14 cellular contexts compared by ENCODE assay signal in genomic region chr11:122578168-122578825, GRCh38.
DNase-seq lines count a peak whose midpoint lies in the region; ATAC-seq, FAIRE-seq and TF ChIP-seq lines count a peak whose summit lies in the region.
"Had no signal": no experiment of that assay in that cellular context is flagged by ENCODE, and none has a peak within 500 bp of the region (broad histone marks: within the 10 kb centered on the region; RNA-seq: fewer than 3 reads in every experiment).

No MANE protein-coding gene starts in this region.

- H2AFZ ChIP-seq in HepG2 (ENCODE audit: low read length), result no peak overlapping the region
- H2AFZ ChIP-seq in MM.1S (ENCODE audit: low read length), result no peak overlapping the region

- H3K9me3 ChIP-seq in HepG2 (ENCODE audit: low read length) (no peaks in the 10 kb centered on the region), right lobe of liver (no peaks in the 10 kb centered on the region), MM.1S (replicated peaks; ENCODE audit: insufficient read depth, low read length) (no peaks in the 10 kb centered on the region)

- CTCF ChIA-PET in HepG2 (lab: Yijun Ruan, JAX; ENCODE audit: low intra/inter-chr PET ratio, low total read pairs), result no interaction called here

- in situ Hi-C loops in HepG2 (cut with HindIII; ENCODE audit: extremely low pct_ligation_motif_present, low pct_unique_long_range_greater_than_20kb), result no loop called here

- WGBS in HepG2 (ENCODE audit: low lambda C conversion rate), result 16% methylated on average over 3 of the region's 3 CpGs
- WGBS in right lobe of liver (ENCODE audit: insufficient coverage, low coverage, low lambda C conversion rate, missing lambda C conversion rate), result 81% methylated on average over 3 of the region's 3 CpGs

- H3K4me1 ChIP-seq in HepG2 (ENCODE audit: insufficient read depth, low read length) (peaks cover 8% of the 10 kb centered on the region; the same call in 1 of the 2 replicates), right lobe of liver (peaks cover 0 to 2% (median 0%) of the 10 kb centered on the region in 4 donors), MM.1S (ENCODE audit: low read length) (0 out of 2 replicates have a peak, but pooled peaks cover 4% of the 10 kb centered on the region)

- H4K20me1 ChIP-seq in HepG2 (ENCODE audit: insufficient read depth, low read length) (no peaks in the 10 kb centered on the region), MM.1S (ENCODE audit: insufficient read depth, low read length) (no peaks in the 10 kb centered on the region)
- H4K20me1 ChIP-seq: BLaER1 had no signal

- no peaks in the 10 kb centered on the region for H3K9me2 ChIP-seq in MM.1S (replicated peaks; ENCODE audit: insufficient read depth, low read length)

- H3K27me3 ChIP-seq in HepG2 (ENCODE audit: control insufficient read depth in 1 of 2, insufficient read depth in 2 of 2, low read length in 2 of 2) (no peaks in the 10 kb centered on the region), right lobe of liver (no peaks in the 10 kb centered on the region), MM.1S (replicated peaks; ENCODE audit: insufficient read depth, low read length) (no peaks in the 10 kb centered on the region), bronchial epithelial cell (ENCODE audit: control insufficient read depth, insufficient read depth, low read length) (no peaks in the 10 kb centered on the region)
- H3K27me3 ChIP-seq: BLaER1 had no signal

- no peak for TF ChIP-seq RAD21 in HepG2 (CRISPR knock-in tag; IDR thresholded peaks at IDR 0.05)

- H3K36me3 ChIP-seq in HepG2 (replicated peaks in 1 of 2; ENCODE audit: control insufficient read depth in 1 of 2, insufficient read depth in 2 of 2, low read length in 2 of 2) (no peaks in the 10 kb centered on the region), right lobe of liver (no peaks in the 10 kb centered on the region), MM.1S (replicated peaks; ENCODE audit: insufficient read depth, low read length) (no peaks in the 10 kb centered on the region), bronchial epithelial cell (ENCODE audit: control insufficient read depth, insufficient read depth, low read length) (no peaks in the 10 kb centered on the region)
- H3K36me3 ChIP-seq: BLaER1 had no signal

- H3K4me2 ChIP-seq in HepG2 (ENCODE audit: low read depth, low read length), result no peak overlapping the region
- no peak overlapping the region for H3K4me2 ChIP-seq in MM.1S (ENCODE audit: low read depth, low read length)
- H3K4me2 ChIP-seq: BLaER1 had no signal

- no peak overlapping the region for H3K27ac ChIP-seq in HepG2 (ENCODE audit: extremely low read length, insufficient read depth, low read length)
- no peak overlapping the region for H3K27ac ChIP-seq in right lobe of liver
- no peak overlapping the region for H3K27ac ChIP-seq in MM.1S (ENCODE audit: low read length)
- H3K27ac ChIP-seq: BLaER1 had no signal

- DNase-seq in HepG2 (ENCODE audit: low spot score) (peak; percentile 6), right lobe of liver (no peak), MM.1S (no peak), bronchial epithelial cell (ENCODE audit: low read depth) (peak; percentile 18), NCI-H226 (no peak), H4 (ENCODE audit: low spot score) (no peak)
- DNase-seq: activated gamma-delta T cell treated with Interleukin-2 at 50 U/mL for 16 hours; effector memory CD8-positive, alpha-beta T cell; H7; SIG-M5; stimulated activated CD4-positive, alpha-beta T cell treated with anti-CD3 and anti-CD28 coated beads, Interleukin-4, amount 100 ng/mL, for 1 hour had no signal

- H3K9ac ChIP-seq in HepG2 (ENCODE audit: insufficient read depth, low read depth, low read length), result no peak overlapping the region
- no peak overlapping the region for H3K9ac ChIP-seq in MM.1S (ENCODE audit: low read length)
- H3K9ac ChIP-seq: BLaER1 had no signal

- H3F3A ChIP-seq in MM.1S (ENCODE audit: insufficient read depth, low read length), result peaks cover 5% of the 10 kb centered on the region

- ATAC-seq in HepG2 (peak; percentile 58), right lobe of liver (no peak), HG02759 (IDR thresholded peaks at IDR 0.05; ENCODE audit: unreplicated experiment) (no peak), HG02884 (IDR thresholded peaks at IDR 0.05; ENCODE audit: unreplicated experiment) (no peak)
- ATAC-seq: effector memory CD8-positive, alpha-beta T cell had no signal

- FAIRE-seq in HepG2 (lab: Jason Lieb, UNC) (no peak), bronchial epithelial cell (lab: Jason Lieb, UNC) (no peak)

- no peak overlapping the region for H3K4me3 ChIP-seq in HepG2 (replicated peaks in 1 of 3; ENCODE audit: insufficient read depth in 1 of 3, low read depth in 2 of 3, low read length in 3 of 3)
- no peak overlapping the region for H3K4me3 ChIP-seq in right lobe of liver
- no peak overlapping the region for H3K4me3 ChIP-seq in MM.1S (ENCODE audit: low read length)
- H3K4me3 ChIP-seq in bronchial epithelial cell (ENCODE audit: low read depth, low read length), result no peak overlapping the region
- H3K4me3 ChIP-seq: BLaER1 had no signal

- TF ChIP-seq CTCF in HepG2 (CRISPR knock-in tag; IDR thresholded peaks at IDR 0.05) (peak; percentile 45), right lobe of liver (IDR thresholded peaks at IDR 0.05) (no peak), MM.1S (IDR thresholded peaks at IDR 0.05; ENCODE audit: low read length) (peak; percentile 24), bronchial epithelial cell (IDR thresholded peaks at IDR 0.05; ENCODE audit: insufficient read depth, low read length, severe bottlenecking) (no peak)

- TF ChIP-seq EP300 in HepG2 (IDR thresholded peaks at IDR 0.05; ENCODE audit: low read depth in 2 of 2, low read length in 2 of 2), result no peak
- no peak for TF ChIP-seq EP300 in HepG2 (CRISPR knock-in tag; IDR thresholded peaks at IDR 0.05; ENCODE audit: borderline replicate concordance)

- H3K79me2 ChIP-seq in HepG2 (ENCODE audit: insufficient read depth, low read length), result no peaks in the 10 kb centered on the region
- H3K79me2 ChIP-seq in MM.1S (ENCODE audit: low read length), result no peaks in the 10 kb centered on the region

- TF ChIP-seq POLR2A in HepG2 (IDR thresholded peaks at IDR 0.05; ENCODE audit: insufficient read depth in 1 of 2, low read depth in 2 of 2, low read length in 2 of 2) (no peak), right lobe of liver (IDR thresholded peaks at IDR 0.05) (no peak)

- BruUV-seq in HepG2 (replicated peaks; lab: Mats Ljungman, UMichigan), result no TSS peak

- intact Hi-C loops in HepG2 (cut with micrococcal nuclease; ENCODE audit: unreplicated experiment), result no loop called here
- intact Hi-C loops in right lobe of liver (cut with DNase I), result no loop called here

- POLR2A ChIA-PET in HepG2 (lab: Yijun Ruan, JAX), result no interaction called here

TF ChIP-seq in HepG2, 621 proteins besides CTCF, POLR2A, EP300 and RAD21:
- TF ChIP-seq DMAP1 (CRISPR knock-in tag; IDR thresholded peaks at IDR 0.05) (no peak), ZNF251 (CRISPR knock-in tag; IDR thresholded peaks at IDR 0.05) (no peak), ZNF567 (CRISPR knock-in tag; IDR thresholded peaks at IDR 0.05; ENCODE audit: borderline replicate concordance) (no peak), GATA4 (IDR thresholded peaks at IDR 0.05; ENCODE audit: borderline replicate concordance, low read depth) (no peak), ZNF333 (CRISPR knock-in tag; IDR thresholded peaks at IDR 0.05; ENCODE audit: borderline replicate concordance) (no peak), STAG1 (CRISPR knock-in tag; IDR thresholded peaks at IDR 0.05) (0 out of 2 replicates have a peak, but pooled peaks have one; percentile 15), BCLAF1 (IDR thresholded peaks at IDR 0.05) (no peak)

Comparison
In these comparisons a context has a peak if more than half of its experiments do, and no peak if none do; other contexts are left out.
1. DNase-seq: peak in HepG2 (single experiment) and bronchial epithelial cell (single experiment); none in right lobe of liver (0 of 3), MM.1S (single experiment), NCI-H226 (single experiment) and H4 (single experiment).
2. CTCF ChIP-seq: peak in HepG2 (single experiment) and MM.1S (single experiment); none in right lobe of liver (0 of 4) and bronchial epithelial cell (single experiment).